8 cellular contexts compared by ENCODE assay signal in genomic region chr17:58631523-58632323, GRCh38.
DNase-seq lines count a peak whose midpoint lies in the region; TF ChIP-seq lines count a peak whose summit lies in the region.

No MANE protein-coding gene starts in this region.

- peaks cover 4% of the 10 kb centered on the region for H3K9me3 Mint-ChIP-seq in glutamatergic neuron (ENCODE audit: unreplicated experiment)

- no peaks in the 10 kb centered on the region for H3K4me1 Mint-ChIP-seq in glutamatergic neuron (ENCODE audit: low read depth, unreplicated experiment)

- DNase-seq in GM04504 (ENCODE audit: low read depth) (peak; percentile 90), HFF-Myc (ENCODE audit: extremely low read depth, low read depth) (peak; percentile 99), MV-4-11 (lab: John Stamatoyannopoulos, UW) (peak; percentile 99), SK-N-DZ (ENCODE audit: low spot score) (peak; percentile 100), glutamatergic neuron (peak; percentile 94), occipital lobe (lab: John Stamatoyannopoulos, UW) (peak; percentile 95), suprapubic skin (ENCODE audit: low spot score in 2 of 2) (peak; percentile 95 to 96)
- DNase-seq in activated naive CD4-positive, alpha-beta T cell treated with anti-CD3 and anti-CD28 coated beads, Interleukin-2, amount 50 U/mL, for 16 hours, result peak; percentile 89

- no peak overlapping the region for H3K27ac Mint-ChIP-seq in glutamatergic neuron (ENCODE audit: unreplicated experiment)

- peak; percentile 90 to 97 for TF ChIP-seq POLR2A in suprapubic skin (IDR thresholded peaks at IDR 0.05)

- peak overlapping the region; percentile 79 for H3K27ac ChIP-seq in suprapubic skin

- H3K4me1 ChIP-seq in suprapubic skin, result peaks cover 10% of the 10 kb centered on the region

- no peaks in the 10 kb centered on the region for H3K36me3 ChIP-seq in suprapubic skin

- no peaks in the 10 kb centered on the region for H3K36me3 Mint-ChIP-seq in glutamatergic neuron (ENCODE audit: unreplicated experiment)

- no peaks in the 10 kb centered on the region for H3K27me3 Mint-ChIP-seq in glutamatergic neuron (ENCODE audit: unreplicated experiment)

- H3K4me3 Mint-ChIP-seq in glutamatergic neuron (ENCODE audit: unreplicated experiment), result no peak overlapping the region

- no peak for TF ChIP-seq EP300 in suprapubic skin (IDR thresholded peaks at IDR 0.05)

- no peaks in the 10 kb centered on the region for H3K9me3 ChIP-seq in suprapubic skin

- TF ChIP-seq CTCF in HFF-Myc (IDR thresholded peaks at IDR 0.05; ENCODE audit: low read depth, low read length, missing control alignments) (peak; percentile 16), glutamatergic neuron (IDR thresholded peaks at IDR 0.05; ENCODE audit: partially characterized antibody, unreplicated experiment) (peak; percentile 18), suprapubic skin (IDR thresholded peaks at IDR 0.05) (peak in 1 of 2 donors; percentile 38)

- no peaks in the 10 kb centered on the region for H3K27me3 ChIP-seq in suprapubic skin

- H3K4me3 ChIP-seq in HFF-Myc (replicated peaks; ENCODE audit: low read depth, low read length) (peak overlapping the region; percentile 29), suprapubic skin (peak overlapping the region; percentile 46)

- WGBS in suprapubic skin, result under 1% methylated on average over 30 of the region's 30 CpGs

Comparison
In these comparisons a context has a peak if more than half of its experiments do, and no peak if none do; other contexts are left out.
1. Peak in every context shown above with its lines: DNase-seq, H3K4me3 ChIP-seq and H3K27ac ChIP-seq.